Comparison of ENCODE assay signal across 1 cellular context in the genomic region with DNA sequence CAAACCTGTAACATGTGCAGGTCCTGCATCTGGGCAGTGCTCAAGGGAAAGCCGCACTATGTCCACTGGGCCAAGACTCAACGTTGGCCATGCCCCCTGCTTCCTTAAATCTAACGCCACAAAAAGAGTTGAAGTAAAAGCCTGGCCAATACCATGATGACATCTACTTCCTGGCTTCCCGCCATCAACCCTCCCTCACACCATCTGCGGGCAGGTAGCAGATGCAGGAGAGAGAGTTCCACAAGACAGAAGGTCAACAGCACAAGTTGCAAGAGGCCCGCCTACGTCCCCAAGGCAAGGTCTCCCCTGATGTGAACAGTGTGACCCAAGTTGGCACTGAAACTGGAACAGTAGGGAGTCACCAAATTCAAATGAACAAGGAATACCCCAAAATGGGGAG.
TF ChIP-seq lines count a peak whose summit lies in the region.

No MANE protein-coding gene starts in this region.

TF ChIP-seq in HepG2, 621 proteins besides CTCF, POLR2A, EP300 and RAD21:
- TF ChIP-seq RBM22 (optimal IDR thresholded peaks at IDR 0.05; ENCODE audit: low read length) = peak; percentile 78
- TF ChIP-seq, protein P1, sequence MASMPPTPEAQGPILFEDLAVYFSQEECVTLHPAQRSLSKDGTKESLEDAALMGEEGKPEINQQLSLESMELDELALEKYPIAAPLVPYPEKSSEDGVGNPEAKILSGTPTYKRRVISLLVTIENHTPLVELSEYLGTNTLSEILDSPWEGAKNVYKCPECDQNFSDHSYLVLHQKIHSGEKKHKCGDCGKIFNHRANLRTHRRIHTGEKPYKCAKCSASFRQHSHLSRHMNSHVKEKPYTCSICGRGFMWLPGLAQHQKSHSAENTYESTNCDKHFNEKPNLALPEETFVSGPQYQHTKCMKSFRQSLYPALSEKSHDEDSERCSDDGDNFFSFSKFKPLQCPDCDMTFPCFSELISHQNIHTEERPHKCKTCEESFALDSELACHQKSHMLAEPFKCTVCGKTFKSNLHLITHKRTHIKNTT (CRISPR knock-in tag; IDR thresholded peaks at IDR 0.05) = no peak
- TF ChIP-seq POLR2AphosphoS2 (IDR thresholded peaks at IDR 0.05; ENCODE audit: low read depth, low read length) = 0 out of 2 replicates have a peak, but pooled peaks have one; percentile 40
